ENCODE assay signal across 18 cellular contexts in the genomic region with DNA sequence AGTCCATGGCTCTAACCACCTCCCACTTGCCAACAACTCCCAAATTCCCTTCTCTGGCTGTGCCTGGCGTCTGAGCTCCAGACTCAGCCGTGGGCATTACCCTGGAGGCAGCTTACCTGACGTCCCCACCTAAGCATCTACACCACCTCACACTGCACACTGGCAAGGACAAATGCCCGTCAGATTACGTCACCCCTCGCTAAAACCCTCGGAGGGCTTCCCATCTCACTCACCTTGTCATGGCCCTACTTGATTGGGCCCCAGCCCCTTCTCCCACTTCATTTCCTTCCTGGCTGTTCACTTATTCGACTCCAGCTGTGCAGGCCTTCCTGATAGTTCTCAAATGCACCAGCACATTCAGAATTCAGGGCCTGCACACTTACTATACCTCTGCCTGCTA. TPM values are rescaled to one million over a fixed set of nuclear protein-coding genes. Genes with fewer than 3 reads are reported as not detected.
A peak's percentile ranks its signal among the peaks of the same experiment; 100 is the strongest.
DNase-seq lines count a peak whose midpoint lies in the region; ATAC-seq, FAIRE-seq and TF ChIP-seq lines count a peak whose summit lies in the region.
"Had no signal": no experiment of that assay in that cellular context is flagged by ENCODE, and none has a peak within 500 bp of the region (broad histone marks: within the 10 kb centered on the region; RNA-seq: fewer than 3 reads in every experiment).

No MANE protein-coding gene starts in this region.

- no peaks in the 10 kb centered on the region for H4K20me1 ChIP-seq in HepG2 (ENCODE audit: insufficient read depth, low read length)
- H4K20me1 ChIP-seq in keratinocyte (ENCODE audit: control insufficient read depth, extremely low read depth, insufficient read depth, low read length) = no peaks in the 10 kb centered on the region

- H3K4me1 ChIP-seq in HepG2 (ENCODE audit: insufficient read depth, low read length) = no peaks in the 10 kb centered on the region
- H3K4me1 ChIP-seq in right lobe of liver = peaks cover 0 to 2% (median 1%) of the 10 kb centered on the region in 4 donors
- peaks cover 29% of the 10 kb centered on the region for H3K4me1 ChIP-seq in keratinocyte (ENCODE audit: control insufficient read depth, extremely low read depth, insufficient read depth, low read length)
- H3K4me1 ChIP-seq: Caco-2 had no signal

- H3K79me2 ChIP-seq in HepG2 (ENCODE audit: insufficient read depth, low read length) = no peaks in the 10 kb centered on the region
- no peaks in the 10 kb centered on the region for H3K79me2 ChIP-seq in keratinocyte (ENCODE audit: control insufficient read depth, insufficient read depth, low read length)

- in situ Hi-C loops in HepG2 (cut with HindIII; ENCODE audit: extremely low pct_ligation_motif_present, low pct_unique_long_range_greater_than_20kb) = no loop called here

- H3K4me2 ChIP-seq in HepG2 (ENCODE audit: low read depth, low read length) (no peak overlapping the region), keratinocyte (ENCODE audit: control insufficient read depth, extremely low read depth, insufficient read depth, low read depth, low read length) (no peak overlapping the region)

- no peak overlapping the region for H3K9ac ChIP-seq in HepG2 (ENCODE audit: insufficient read depth, low read depth, low read length)
- H3K9ac ChIP-seq in keratinocyte (ENCODE audit: control insufficient read depth, extremely low read depth, insufficient read depth, low read length) = no peak overlapping the region

- dilution Hi-C loops in keratinocyte (cut with MboI; ENCODE audit: extremely low pct_ligation_motif_present, low sequenced_read_pairs) = no loop called here

- no peak for TF ChIP-seq POLR2A in HepG2 (IDR thresholded peaks at IDR 0.05; ENCODE audit: insufficient read depth in 1 of 2, low read depth in 2 of 2, low read length in 2 of 2)
- TF ChIP-seq POLR2A in right lobe of liver (IDR thresholded peaks at IDR 0.05) = no peak

- H3K27me3 ChIP-seq in HepG2 (ENCODE audit: control insufficient read depth in 1 of 2, insufficient read depth in 2 of 2, low read length in 2 of 2) (peaks cover 10 to 72% of the 10 kb centered on the region in 2 experiments), right lobe of liver (no peaks in the 10 kb centered on the region), keratinocyte (ENCODE audit: control insufficient read depth, extremely low read depth, insufficient read depth, low read length) (no peaks in the 10 kb centered on the region)

- CTCF ChIA-PET in HepG2 (lab: Yijun Ruan, JAX; ENCODE audit: low intra/inter-chr PET ratio, low total read pairs) = no interaction called here

- H3K27ac ChIP-seq in HepG2 (ENCODE audit: extremely low read length, insufficient read depth, low read length) (no peak overlapping the region), right lobe of liver (no peak overlapping the region), keratinocyte (ENCODE audit: control insufficient read depth, insufficient read depth, low read length) (no peak overlapping the region)
- H3K27ac ChIP-seq: C4-2B had no signal

- intact Hi-C loops in HepG2 (cut with micrococcal nuclease; ENCODE audit: unreplicated experiment) (no loop called here), right lobe of liver (cut with DNase I) (no loop called here), sciatic nerve (cut with DNase I) (no loop called here)

- no peak for TF ChIP-seq CTCF in HepG2 (CRISPR knock-in tag; IDR thresholded peaks at IDR 0.05)
- no peak for TF ChIP-seq CTCF in right lobe of liver (IDR thresholded peaks at IDR 0.05)
- TF ChIP-seq CTCF in keratinocyte (optimal IDR thresholded peaks at IDR 0.05 in 1 of 3, IDR thresholded peaks at IDR 0.05 in 1 of 3, conservative IDR thresholded peaks at IDR 0.05 in 1 of 3; ENCODE audit: extremely low read depth in 1 of 3, insufficient read depth in 2 of 3, low read length in 3 of 3) = no peak

- DNase-seq in HepG2 (ENCODE audit: low spot score) (no peak), right lobe of liver (no peak), ecto neural progenitor cell (ENCODE audit: low spot score) (peak; percentile 38), keratinocyte (ENCODE audit: low read depth, low spot score) (no peak), sciatic nerve (ENCODE audit: low spot score) (no peak), NCI-H526 (lab: John Stamatoyannopoulos, UW) (no peak), NCI-H146 (lab: John Stamatoyannopoulos, UW) (no peak)
- DNase-seq: 8988T; Caco-2; CD4-positive, alpha-beta T cell; DMS79 treated with DMSO at 0.1 percent for 48 hours; GF-D8; GOT3; H7 had no signal

- no TSS peak for BruUV-seq in HepG2 (replicated peaks; lab: Mats Ljungman, UMichigan)

- TF ChIP-seq RAD21 in HepG2 (CRISPR knock-in tag; IDR thresholded peaks at IDR 0.05) = no peak

- 16% methylated on average over 8 of the region's 8 CpGs for WGBS in HepG2 (ENCODE audit: low lambda C conversion rate)
- WGBS in right lobe of liver (ENCODE audit: insufficient coverage, low coverage, low lambda C conversion rate, missing lambda C conversion rate) = 70% methylated on average over 5 of the region's 8 CpGs

- H3K4me3 ChIP-seq in HepG2 (replicated peaks in 1 of 3; ENCODE audit: insufficient read depth in 1 of 3, low read depth in 2 of 3, low read length in 3 of 3) (no peak overlapping the region), right lobe of liver (no peak overlapping the region), keratinocyte (ENCODE audit: control insufficient read depth in 2 of 3, extremely low read depth in 1 of 3, insufficient read depth in 2 of 3, low read depth in 1 of 3, low read length in 3 of 3) (no peak overlapping the region)

- H2AFZ ChIP-seq in HepG2 (ENCODE audit: low read length) (no peak overlapping the region), keratinocyte (ENCODE audit: control insufficient read depth, low read length) (no peak overlapping the region)

- H3K9me1 ChIP-seq in keratinocyte (ENCODE audit: control insufficient read depth, extremely low read depth, insufficient read depth, low read length) = peaks cover 3% of the 10 kb centered on the region

- FAIRE-seq in HepG2 (lab: Jason Lieb, UNC) (no peak), keratinocyte (lab: Jason Lieb, UNC) (peak; percentile 57)
- FAIRE-seq: D721Med had no signal

- H3K9me3 ChIP-seq in HepG2 (ENCODE audit: low read length) = no peaks in the 10 kb centered on the region
- H3K9me3 ChIP-seq in right lobe of liver = no peaks in the 10 kb centered on the region
- H3K9me3 ChIP-seq in keratinocyte (ENCODE audit: control insufficient read depth, low read depth, low read length) = no peaks in the 10 kb centered on the region
- H3K9me3 ChIP-seq: Caco-2 had no signal

- POLR2A ChIA-PET in HepG2 (lab: Yijun Ruan, JAX) = no interaction called here

- no peaks in the 10 kb centered on the region for H3K36me3 ChIP-seq in HepG2 (replicated peaks in 1 of 2; ENCODE audit: control insufficient read depth in 1 of 2, insufficient read depth in 2 of 2, low read length in 2 of 2)
- H3K36me3 ChIP-seq in right lobe of liver = no peaks in the 10 kb centered on the region
- no peaks in the 10 kb centered on the region for H3K36me3 ChIP-seq in keratinocyte (ENCODE audit: control insufficient read depth in 2 of 2, extremely low read depth in 1 of 2, insufficient read depth in 2 of 2, low read length in 2 of 2)

- ATAC-seq in HepG2 (no peak), right lobe of liver (no peak), sciatic nerve (no peak)

- TF ChIP-seq EP300 in HepG2 (IDR thresholded peaks at IDR 0.05; ENCODE audit: low read depth in 2 of 2, low read length in 2 of 2) (no peak), HepG2 (CRISPR knock-in tag; IDR thresholded peaks at IDR 0.05; ENCODE audit: borderline replicate concordance) (no peak)

RNA-seq across cellular contexts. Expression of a gene that starts 13.4 kb away (rescaled TPM):
- not detected in 2 replicates for total RNA-seq in HepG2 (2016; rRNA removed; fragmentation: Illumina TruSeq; extraction: Trizol)
- total RNA-seq in HepG2 (2016; cell fraction: cytosol; rRNA removed; fragmentation: Illumina TruSeq; extraction: Trizol; ENCODE audit: low read depth) = not detected in 2 replicates
- 0.02 TPM in 1 of 2 replicates, not detected in the other for total RNA-seq in HepG2 (2016; cell fraction: insoluble cytoplasmic fraction; rRNA removed; fragmentation: Illumina TruSeq; extraction: Trizol)
- total RNA-seq in HepG2 (2016; cell fraction: membrane; rRNA removed; fragmentation: Illumina TruSeq; extraction: Trizol) = not detected in 2 replicates
- total RNA-seq in HepG2 (2016; cell fraction: nucleus; rRNA removed; fragmentation: Illumina TruSeq; extraction: Trizol) = not detected in 2 replicates
- 0.07 TPM in 1 of 2 replicates, not detected in the other for polyA plus RNA-seq in HepG2 (2011; rRNA removed)
- 0.03 TPM in 1 of 2 replicates, not detected in the other for polyA plus RNA-seq in HepG2 (2011; cell fraction: cytosol; rRNA removed)
- polyA plus RNA-seq in HepG2 (2011; cell fraction: nucleus; rRNA removed) = 0.14 and 0.18 TPM in 2 replicates
- 0.08 TPM in 1 of 2 replicates, not detected in the other for polyA plus RNA-seq in HepG2 (2012)
- not detected in 2 replicates for polyA plus RNA-seq in HepG2 (2016; cell fraction: cytosol; fragmentation: Illumina TruSeq; extraction: Trizol; ENCODE audit: low read depth)
- not detected in 2 replicates for polyA plus RNA-seq in HepG2 (2016; cell fraction: insoluble cytoplasmic fraction; fragmentation: Illumina TruSeq; extraction: Trizol; ENCODE audit: low read depth)
- not detected in 2 replicates for polyA plus RNA-seq in HepG2 (2016; cell fraction: membrane; fragmentation: Illumina TruSeq; extraction: Trizol; ENCODE audit: low read depth)
- polyA plus RNA-seq in HepG2 (2016; cell fraction: nucleus; fragmentation: Illumina TruSeq; extraction: Trizol; ENCODE audit: insufficient read depth, low read depth) = not detected in 2 replicates
- polyA minus RNA-seq in HepG2 (2011; rRNA and poly(A)+ RNA removed; ENCODE audit: low replicate concordance) = 0.63 TPM in 1 of 2 replicates, not detected in the other
- not detected in 2 replicates for polyA minus RNA-seq in HepG2 (2011; cell fraction: cytosol; rRNA and poly(A)+ RNA removed)
- not detected in 2 replicates for polyA minus RNA-seq in HepG2 (2011; cell fraction: nucleus; rRNA and poly(A)+ RNA removed)
- total RNA-seq in right lobe of liver = not detected
- 2.0 to 4.6 TPM (median 2.7 TPM) in 3 replicates for polyA plus RNA-seq in keratinocyte
- polyA plus RNA-seq in keratinocyte (2011; ENCODE audit: low read depth) = 19.2 TPM
- polyA plus RNA-seq in keratinocyte (2011; cell fraction: cytosol; rRNA removed) = 2.9 and 3.2 TPM in 2 replicates
- polyA plus RNA-seq in keratinocyte (2011; cell fraction: nucleus; rRNA removed) = 7.7 and 9.8 TPM in 2 replicates
- polyA plus RNA-seq in keratinocyte (2012; ENCODE audit: low replicate concordance) = 4.2 and 50.4 TPM in 2 replicates
- 2.1 to 5.5 TPM (median 2.3 TPM) in 3 replicates for polyA minus RNA-seq in keratinocyte
- polyA minus RNA-seq in keratinocyte (2011; cell fraction: cytosol; rRNA and poly(A)+ RNA removed) = 1.2 TPM
- polyA minus RNA-seq in keratinocyte (2011; cell fraction: nucleus; rRNA and poly(A)+ RNA removed) = 2.6 and 2.9 TPM in 2 replicates
- not detected for total RNA-seq in sciatic nerve
- total RNA-seq: A673, Caco-2, H7 had no signal

RNA-seq across cellular contexts. Expression of a gene that starts 17.4 kb away (rescaled TPM):
- not detected in 2 replicates for total RNA-seq in HepG2 (2016; rRNA removed; fragmentation: Illumina TruSeq; extraction: Trizol)
- not detected in 2 replicates for total RNA-seq in HepG2 (2016; cell fraction: cytosol; rRNA removed; fragmentation: Illumina TruSeq; extraction: Trizol; ENCODE audit: low read depth)
- total RNA-seq in HepG2 (2016; cell fraction: insoluble cytoplasmic fraction; rRNA removed; fragmentation: Illumina TruSeq; extraction: Trizol) = not detected in 2 replicates
- total RNA-seq in HepG2 (2016; cell fraction: membrane; rRNA removed; fragmentation: Illumina TruSeq; extraction: Trizol) = 0.31 TPM in 1 of 2 replicates, not detected in the other
- total RNA-seq in HepG2 (2016; cell fraction: nucleus; rRNA removed; fragmentation: Illumina TruSeq; extraction: Trizol) = not detected in 2 replicates
- 0.13 TPM in 1 of 2 replicates, not detected in the other for polyA plus RNA-seq in HepG2 (2011; rRNA removed)
- polyA plus RNA-seq in HepG2 (2011; cell fraction: cytosol; rRNA removed) = 0.12 TPM in 1 of 2 replicates, not detected in the other
- polyA plus RNA-seq in HepG2 (2011; cell fraction: nucleus; rRNA removed) = not detected in 2 replicates
- 0.21 TPM in 1 of 2 replicates, not detected in the other for polyA plus RNA-seq in HepG2 (2012)
- 0.15 and 0.32 TPM in 2 replicates for polyA plus RNA-seq in HepG2 (2016; cell fraction: cytosol; fragmentation: Illumina TruSeq; extraction: Trizol; ENCODE audit: low read depth)
- 0.26 TPM in 1 of 2 replicates, not detected in the other for polyA plus RNA-seq in HepG2 (2016; cell fraction: insoluble cytoplasmic fraction; fragmentation: Illumina TruSeq; extraction: Trizol; ENCODE audit: low read depth)
- 0.18 and 0.27 TPM in 2 replicates for polyA plus RNA-seq in HepG2 (2016; cell fraction: membrane; fragmentation: Illumina TruSeq; extraction: Trizol; ENCODE audit: low read depth)
- not detected in 2 replicates for polyA plus RNA-seq in HepG2 (2016; cell fraction: nucleus; fragmentation: Illumina TruSeq; extraction: Trizol; ENCODE audit: insufficient read depth, low read depth)
- polyA minus RNA-seq in HepG2 (2011; rRNA and poly(A)+ RNA removed; ENCODE audit: low replicate concordance) = 1.8 TPM in 1 of 2 replicates, not detected in the other
- not detected in 2 replicates for polyA minus RNA-seq in HepG2 (2011; cell fraction: cytosol; rRNA and poly(A)+ RNA removed)
- not detected in 2 replicates for polyA minus RNA-seq in HepG2 (2011; cell fraction: nucleus; rRNA and poly(A)+ RNA removed)
- total RNA-seq in right lobe of liver = not detected
- polyA plus RNA-seq in keratinocyte = 0.43 to 0.75 TPM (median 0.47 TPM) in 3 replicates
- 98.5 TPM for polyA plus RNA-seq in keratinocyte (2011; ENCODE audit: low read depth)
- 0.41 and 0.44 TPM in 2 replicates for polyA plus RNA-seq in keratinocyte (2011; cell fraction: cytosol; rRNA removed)
- 1.9 and 2.0 TPM in 2 replicates for polyA plus RNA-seq in keratinocyte (2011; cell fraction: nucleus; rRNA removed)
- 0.85 and 126 TPM in 2 replicates for polyA plus RNA-seq in keratinocyte (2012; ENCODE audit: low replicate concordance)
- polyA minus RNA-seq in keratinocyte = 0.20 to 2.1 TPM (median 1.4 TPM) in 3 replicates
- polyA minus RNA-seq in keratinocyte (2011; cell fraction: cytosol; rRNA and poly(A)+ RNA removed) = not detected
- 1.5 and 1.7 TPM in 2 replicates for polyA minus RNA-seq in keratinocyte (2011; cell fraction: nucleus; rRNA and poly(A)+ RNA removed)
- total RNA-seq in sciatic nerve = not detected
- total RNA-seq: H7 had no signal
- polyA plus RNA-seq: AG04450 had no signal

RNA-seq across cellular contexts. Expression of a gene that starts 19.0 kb away (rescaled TPM):
- total RNA-seq in HepG2 (2016; rRNA removed; fragmentation: Illumina TruSeq; extraction: Trizol) (not detected in 2 replicates), right lobe of liver (not detected), sciatic nerve (1.1 TPM)
- total RNA-seq in HepG2 (2016; cell fraction: cytosol; rRNA removed; fragmentation: Illumina TruSeq; extraction: Trizol; ENCODE audit: low read depth) = not detected in 2 replicates
- not detected in 2 replicates for total RNA-seq in HepG2 (2016; cell fraction: insoluble cytoplasmic fraction; rRNA removed; fragmentation: Illumina TruSeq; extraction: Trizol)
- not detected in 2 replicates for total RNA-seq in HepG2 (2016; cell fraction: membrane; rRNA removed; fragmentation: Illumina TruSeq; extraction: Trizol)
- not detected in 2 replicates for total RNA-seq in HepG2 (2016; cell fraction: nucleus; rRNA removed; fragmentation: Illumina TruSeq; extraction: Trizol)
- polyA plus RNA-seq in HepG2 (2011; rRNA removed) (not detected in 2 replicates), keratinocyte (0.05 to 0.33 TPM (median 0.16 TPM) in 3 replicates)
- polyA plus RNA-seq in HepG2 (2011; cell fraction: cytosol; rRNA removed) = not detected in 2 replicates
- polyA plus RNA-seq in HepG2 (2011; cell fraction: nucleus; rRNA removed) = 0.42 and 0.50 TPM in 2 replicates
- polyA plus RNA-seq in HepG2 (2012) = 0.11 TPM in 1 of 2 replicates, not detected in the other
- polyA plus RNA-seq in HepG2 (2016; cell fraction: cytosol; fragmentation: Illumina TruSeq; extraction: Trizol; ENCODE audit: low read depth) = not detected in 2 replicates
- not detected in 2 replicates for polyA plus RNA-seq in HepG2 (2016; cell fraction: insoluble cytoplasmic fraction; fragmentation: Illumina TruSeq; extraction: Trizol; ENCODE audit: low read depth)
- polyA plus RNA-seq in HepG2 (2016; cell fraction: membrane; fragmentation: Illumina TruSeq; extraction: Trizol; ENCODE audit: low read depth) = not detected in 2 replicates
- polyA plus RNA-seq in HepG2 (2016; cell fraction: nucleus; fragmentation: Illumina TruSeq; extraction: Trizol; ENCODE audit: insufficient read depth, low read depth) = not detected in 2 replicates
- 3.9 TPM in 1 of 2 replicates, not detected in the other for polyA minus RNA-seq in HepG2 (2011; rRNA and poly(A)+ RNA removed; ENCODE audit: low replicate concordance)
- not detected in 2 replicates for polyA minus RNA-seq in HepG2 (2011; cell fraction: cytosol; rRNA and poly(A)+ RNA removed)
- polyA minus RNA-seq in HepG2 (2011; cell fraction: nucleus; rRNA and poly(A)+ RNA removed) = not detected in 2 replicates
- 0.60 TPM for polyA plus RNA-seq in keratinocyte (2011; ENCODE audit: low read depth)
- polyA plus RNA-seq in keratinocyte (2011; cell fraction: cytosol; rRNA removed) = 0.97 TPM in 1 of 2 replicates, not detected in the other
- 0.42 and 1.5 TPM in 2 replicates for polyA plus RNA-seq in keratinocyte (2011; cell fraction: nucleus; rRNA removed)
- 0.81 and 1.1 TPM in 2 replicates for polyA plus RNA-seq in keratinocyte (2012; ENCODE audit: low replicate concordance)
- polyA minus RNA-seq in keratinocyte = not detected in 3 replicates
- 4.2 TPM for polyA minus RNA-seq in keratinocyte (2011; cell fraction: cytosol; rRNA and poly(A)+ RNA removed)
- polyA minus RNA-seq in keratinocyte (2011; cell fraction: nucleus; rRNA and poly(A)+ RNA removed) = 1.1 TPM in 1 of 2 replicates, not detected in the other
- total RNA-seq: Caco-2 had no signal
- polyA plus RNA-seq: AG04450 had no signal

RNA-seq across cellular contexts. Expression of a gene that starts 47.3 kb away (rescaled TPM):
- total RNA-seq in HepG2 (2016; rRNA removed; fragmentation: Illumina TruSeq; extraction: Trizol) (2.6 and 5.5 TPM in 2 replicates), right lobe of liver (100 to 1,000 TPM in 1 of 6 experiments, 10 to 100 TPM in 5; 25.7 to 118 (median 55.2) TPM), sciatic nerve (182 TPM)
- 1.8 and 2.9 TPM in 2 replicates for total RNA-seq in HepG2 (2016; cell fraction: cytosol; rRNA removed; fragmentation: Illumina TruSeq; extraction: Trizol; ENCODE audit: low read depth)
- 3.2 and 5.8 TPM in 2 replicates for total RNA-seq in HepG2 (2016; cell fraction: insoluble cytoplasmic fraction; rRNA removed; fragmentation: Illumina TruSeq; extraction: Trizol)
- 1.4 and 1.9 TPM in 2 replicates for total RNA-seq in HepG2 (2016; cell fraction: membrane; rRNA removed; fragmentation: Illumina TruSeq; extraction: Trizol)
- total RNA-seq in HepG2 (2016; cell fraction: nucleus; rRNA removed; fragmentation: Illumina TruSeq; extraction: Trizol) = 4.1 and 4.3 TPM in 2 replicates
- polyA plus RNA-seq in HepG2 (2011; rRNA removed) (3.6 and 5.2 TPM in 2 replicates), keratinocyte (14.4 to 15.2 TPM (median 15.1 TPM) in 3 replicates)
- 1.3 and 1.4 TPM in 2 replicates for polyA plus RNA-seq in HepG2 (2011; cell fraction: cytosol; rRNA removed)
- polyA plus RNA-seq in HepG2 (2011; cell fraction: nucleus; rRNA removed) = 32.0 and 32.6 TPM in 2 replicates
- polyA plus RNA-seq in HepG2 (2012) = 7.8 and 11.4 TPM in 2 replicates
- 0.38 and 0.70 TPM in 2 replicates for polyA plus RNA-seq in HepG2 (2016; cell fraction: cytosol; fragmentation: Illumina TruSeq; extraction: Trizol; ENCODE audit: low read depth)
- 2.2 and 3.6 TPM in 2 replicates for polyA plus RNA-seq in HepG2 (2016; cell fraction: insoluble cytoplasmic fraction; fragmentation: Illumina TruSeq; extraction: Trizol; ENCODE audit: low read depth)
- polyA plus RNA-seq in HepG2 (2016; cell fraction: membrane; fragmentation: Illumina TruSeq; extraction: Trizol; ENCODE audit: low read depth) = 0.49 and 0.90 TPM in 2 replicates
- 13.1 and 17.6 TPM in 2 replicates for polyA plus RNA-seq in HepG2 (2016; cell fraction: nucleus; fragmentation: Illumina TruSeq; extraction: Trizol; ENCODE audit: insufficient read depth, low read depth)
- polyA minus RNA-seq in HepG2 (2011; rRNA and poly(A)+ RNA removed; ENCODE audit: low replicate concordance) = 11.1 and 12.7 TPM in 2 replicates
- 3.8 and 6.2 TPM in 2 replicates for polyA minus RNA-seq in HepG2 (2011; cell fraction: cytosol; rRNA and poly(A)+ RNA removed)
- polyA minus RNA-seq in HepG2 (2011; cell fraction: nucleus; rRNA and poly(A)+ RNA removed) = 10.4 and 10.7 TPM in 2 replicates
- 112 TPM for polyA plus RNA-seq in keratinocyte (2011; ENCODE audit: low read depth)
- 6.8 and 12.7 TPM in 2 replicates for polyA plus RNA-seq in keratinocyte (2011; cell fraction: cytosol; rRNA removed)
- 50.1 and 90.1 TPM in 2 replicates for polyA plus RNA-seq in keratinocyte (2011; cell fraction: nucleus; rRNA removed)
- polyA plus RNA-seq in keratinocyte (2012; ENCODE audit: low replicate concordance) = 24.3 and 51.6 TPM in 2 replicates
- polyA minus RNA-seq in keratinocyte = 29.9 to 138 TPM (median 46.3 TPM) in 3 replicates
- 38.8 TPM for polyA minus RNA-seq in keratinocyte (2011; cell fraction: cytosol; rRNA and poly(A)+ RNA removed)
- 61.0 and 101 TPM in 2 replicates for polyA minus RNA-seq in keratinocyte (2011; cell fraction: nucleus; rRNA and poly(A)+ RNA removed)

RNA-seq across cellular contexts. Expression of a gene that starts 57.8 kb away (rescaled TPM):
- total RNA-seq in HepG2 (2016; rRNA removed; fragmentation: Illumina TruSeq; extraction: Trizol) (2.0 and 3.9 TPM in 2 replicates), right lobe of liver (10 to 100 TPM in 4 of 6 experiments, 1 to 10 TPM in 2; 4.4 to 18.6 (median 13.2) TPM), sciatic nerve (108 TPM)
- 4.1 and 5.2 TPM in 2 replicates for total RNA-seq in HepG2 (2016; cell fraction: cytosol; rRNA removed; fragmentation: Illumina TruSeq; extraction: Trizol; ENCODE audit: low read depth)
- 1.9 and 3.4 TPM in 2 replicates for total RNA-seq in HepG2 (2016; cell fraction: insoluble cytoplasmic fraction; rRNA removed; fragmentation: Illumina TruSeq; extraction: Trizol)
- total RNA-seq in HepG2 (2016; cell fraction: membrane; rRNA removed; fragmentation: Illumina TruSeq; extraction: Trizol) = 3.2 and 3.4 TPM in 2 replicates
- total RNA-seq in HepG2 (2016; cell fraction: nucleus; rRNA removed; fragmentation: Illumina TruSeq; extraction: Trizol) = 6.5 and 7.1 TPM in 2 replicates
- polyA plus RNA-seq in HepG2 (2011; rRNA removed) (17.2 and 19.6 TPM in 2 replicates), keratinocyte (8.1 to 10.4 TPM (median 9.8 TPM) in 3 replicates)
- polyA plus RNA-seq in HepG2 (2011; cell fraction: cytosol; rRNA removed) = 10.1 and 13.2 TPM in 2 replicates
- polyA plus RNA-seq in HepG2 (2011; cell fraction: nucleus; rRNA removed) = 40.7 and 63.7 TPM in 2 replicates
- 29.0 and 34.1 TPM in 2 replicates for polyA plus RNA-seq in HepG2 (2012)
- 2.0 and 2.2 TPM in 2 replicates for polyA plus RNA-seq in HepG2 (2016; cell fraction: cytosol; fragmentation: Illumina TruSeq; extraction: Trizol; ENCODE audit: low read depth)
- polyA plus RNA-seq in HepG2 (2016; cell fraction: insoluble cytoplasmic fraction; fragmentation: Illumina TruSeq; extraction: Trizol; ENCODE audit: low read depth) = 7.1 and 8.5 TPM in 2 replicates
- 4.9 and 5.5 TPM in 2 replicates for polyA plus RNA-seq in HepG2 (2016; cell fraction: membrane; fragmentation: Illumina TruSeq; extraction: Trizol; ENCODE audit: low read depth)
- polyA plus RNA-seq in HepG2 (2016; cell fraction: nucleus; fragmentation: Illumina TruSeq; extraction: Trizol; ENCODE audit: insufficient read depth, low read depth) = 35.4 and 36.0 TPM in 2 replicates
- polyA minus RNA-seq in HepG2 (2011; rRNA and poly(A)+ RNA removed; ENCODE audit: low replicate concordance) = 6.8 and 7.6 TPM in 2 replicates
- polyA minus RNA-seq in HepG2 (2011; cell fraction: cytosol; rRNA and poly(A)+ RNA removed) = 3.4 and 6.6 TPM in 2 replicates
- 10.8 and 14.9 TPM in 2 replicates for polyA minus RNA-seq in HepG2 (2011; cell fraction: nucleus; rRNA and poly(A)+ RNA removed)
- 4.8 TPM for polyA plus RNA-seq in keratinocyte (2011; ENCODE audit: low read depth)
- 18.2 and 18.5 TPM in 2 replicates for polyA plus RNA-seq in keratinocyte (2011; cell fraction: cytosol; rRNA removed)
- polyA plus RNA-seq in keratinocyte (2011; cell fraction: nucleus; rRNA removed) = 25.2 and 27.5 TPM in 2 replicates
- polyA plus RNA-seq in keratinocyte (2012; ENCODE audit: low replicate concordance) = 17.1 and 41.4 TPM in 2 replicates
- polyA minus RNA-seq in keratinocyte = 4.3 to 11.4 TPM (median 5.8 TPM) in 3 replicates
- polyA minus RNA-seq in keratinocyte (2011; cell fraction: cytosol; rRNA and poly(A)+ RNA removed) = 3.6 TPM
- polyA minus RNA-seq in keratinocyte (2011; cell fraction: nucleus; rRNA and poly(A)+ RNA removed) = 3.1 and 5.4 TPM in 2 replicates
